In genomic region chr15:90845201-90845949, GRCh38 we compare ENCODE assay signal across 8 cellular contexts. TPM values are rescaled to one million over a fixed set of nuclear protein-coding genes. Genes with fewer than 3 reads are reported as not detected.
DNase-seq lines count a peak whose midpoint lies in the region; ATAC-seq and TF ChIP-seq lines count a peak whose summit lies in the region.

No MANE protein-coding gene starts in this region.

- H3K4me3 Mint-ChIP-seq in activated T-cell treated with anti-CD3 and anti-CD28 coated beads, Interleukin-2, amount 50 U/mL, for 4 hours: no peak overlapping the region
- H3K4me3 Mint-ChIP-seq in activated T-helper 17 cell treated with anti-CD3 and anti-CD28 coated beads, Interleukin-2, amount 50 U/mL, for 72 hours: peak overlapping the region; percentile 69
- no peak overlapping the region for H3K4me3 Mint-ChIP-seq in Calu3 (ENCODE audit: low read depth, unreplicated experiment)

- intact Hi-C loops in lower lobe of right lung (cut with DNase I): no loop called here
- intact Hi-C loops in Calu3 (cut with micrococcal nuclease; ENCODE audit: unreplicated experiment): no loop called here

- H3K4me1 ChIP-seq in Loucy (ENCODE audit: insufficient read depth, low read length, poor library complexity, severe bottlenecking) (peaks cover 4% of the 10 kb centered on the region), lower lobe of right lung (no peaks in the 10 kb centered on the region)

- ATAC-seq in activated T-cell treated with anti-CD3 and anti-CD28 coated beads, Interleukin-2, amount 50 U/mL, for 4 hours: peak; percentile 92 to 97
- peak; percentile 98 for ATAC-seq in activated T-helper 17 cell treated with anti-CD3 and anti-CD28 coated beads, Interleukin-2, amount 50 U/mL, for 72 hours (replicated peaks)
- ATAC-seq in lower lobe of right lung: peak; percentile 74 to 82

- no peaks in the 10 kb centered on the region for H3K9me2 ChIP-seq in Loucy (replicated peaks; ENCODE audit: low read depth, low read length)

- DNase-seq in activated T-cell treated with anti-CD3 and anti-CD28 coated beads, Interleukin-2, amount 50 U/mL, for 4 hours: peak; percentile 10
- no peak for DNase-seq in activated T-cell treated with anti-CD3 and anti-CD28 coated beads, Interleukin-2, amount 50 U/mL, for 1 hour
- DNase-seq in HCEC 1CT (peak; percentile 88), lower lobe of right lung (no peak), Calu3 (no peak), mucosa of gallbladder (ENCODE audit: low spot score) (no peak)

- no peak overlapping the region for H3K4me2 ChIP-seq in Loucy (ENCODE audit: low read depth, low read length, poor library complexity, severe bottlenecking)

- H3K27ac ChIP-seq in lower lobe of right lung: peak overlapping the region; percentile 68

- CTCF ChIA-PET in Calu3 (lab: Charles Lee): no interaction called here

- H3K4me3 ChIP-seq in Loucy (ENCODE audit: low read length, poor library complexity, severe bottlenecking) (no peak overlapping the region), lower lobe of right lung (no peak overlapping the region)

- H3F3A ChIP-seq in Loucy (ENCODE audit: low read depth): no peaks in the 10 kb centered on the region

- H2AFZ ChIP-seq in Loucy (ENCODE audit: low read length): peak overlapping the region; percentile 36; the same call in 1 of the 2 replicates

- no peaks in the 10 kb centered on the region for H3K36me3 Mint-ChIP-seq in activated T-cell treated with anti-CD3 and anti-CD28 coated beads, Interleukin-2, amount 50 U/mL, for 4 hours (ENCODE audit: insufficient read depth)
- H3K36me3 Mint-ChIP-seq in activated T-helper 17 cell treated with anti-CD3 and anti-CD28 coated beads, Interleukin-2, amount 50 U/mL, for 72 hours (ENCODE audit: low read depth): peaks cover 69% of the 10 kb centered on the region
- no peaks in the 10 kb centered on the region for H3K36me3 Mint-ChIP-seq in Calu3 (ENCODE audit: insufficient read depth, unreplicated experiment)

- peaks cover 6% of the 10 kb centered on the region for H3K4me1 Mint-ChIP-seq in activated T-cell treated with anti-CD3 and anti-CD28 coated beads, Interleukin-2, amount 50 U/mL, for 4 hours (ENCODE audit: low read depth)
- H3K4me1 Mint-ChIP-seq in activated T-helper 17 cell treated with anti-CD3 and anti-CD28 coated beads, Interleukin-2, amount 50 U/mL, for 72 hours: peaks cover 16% of the 10 kb centered on the region
- no peaks in the 10 kb centered on the region for H3K4me1 Mint-ChIP-seq in Calu3 (ENCODE audit: low read depth, unreplicated experiment)

- no peaks in the 10 kb centered on the region for H3K36me3 ChIP-seq in Loucy (ENCODE audit: insufficient read depth, low read length)
- H3K36me3 ChIP-seq in lower lobe of right lung: no peaks in the 10 kb centered on the region

- no TSS peak for BruUV-seq in Calu3 (replicated peaks; lab: Mats Ljungman, UMichigan)

- H3K9me3 Mint-ChIP-seq in activated T-cell treated with anti-CD3 and anti-CD28 coated beads, Interleukin-2, amount 50 U/mL, for 4 hours: no peaks in the 10 kb centered on the region
- H3K9me3 Mint-ChIP-seq in activated T-helper 17 cell treated with anti-CD3 and anti-CD28 coated beads, Interleukin-2, amount 50 U/mL, for 72 hours: no peaks in the 10 kb centered on the region
- H3K9me3 Mint-ChIP-seq in Calu3 (ENCODE audit: low read depth, unreplicated experiment): no peaks in the 10 kb centered on the region

- H3K9me3 ChIP-seq in Loucy (ENCODE audit: insufficient read depth, low read depth, low read length) (no peaks in the 10 kb centered on the region), lower lobe of right lung (no peaks in the 10 kb centered on the region)

- TF ChIP-seq CTCF in Loucy (conservative IDR thresholded peaks at IDR 0.05; ENCODE audit: low read length) (no peak), lower lobe of right lung (IDR thresholded peaks at IDR 0.05) (no peak), Calu3 (IDR thresholded peaks at IDR 0.05; ENCODE audit: unreplicated experiment) (no peak)

- H3K27me3 ChIP-seq in Loucy (ENCODE audit: insufficient read depth, low read length, poor library complexity, severe bottlenecking) (no peaks in the 10 kb centered on the region), lower lobe of right lung (ENCODE audit: low read depth) (no peaks in the 10 kb centered on the region)

- no peaks in the 10 kb centered on the region for H4K20me1 ChIP-seq in Loucy (ENCODE audit: insufficient read depth, low read length, poor library complexity, severe bottlenecking)

- H3K27me3 Mint-ChIP-seq in activated T-cell treated with anti-CD3 and anti-CD28 coated beads, Interleukin-2, amount 50 U/mL, for 4 hours (ENCODE audit: low read depth): no peaks in the 10 kb centered on the region
- H3K27me3 Mint-ChIP-seq in activated T-helper 17 cell treated with anti-CD3 and anti-CD28 coated beads, Interleukin-2, amount 50 U/mL, for 72 hours: no peaks in the 10 kb centered on the region
- H3K27me3 Mint-ChIP-seq in Calu3 (ENCODE audit: unreplicated experiment): peaks cover 12% of the 10 kb centered on the region

- H3K79me2 ChIP-seq in Loucy (ENCODE audit: insufficient read depth, low read length): no peaks in the 10 kb centered on the region

- peak overlapping the region; percentile 12 for H3K9ac ChIP-seq in Loucy (ENCODE audit: low read depth, low read length, poor library complexity, severe bottlenecking)

- H3K27ac Mint-ChIP-seq in activated T-helper 17 cell treated with anti-CD3 and anti-CD28 coated beads, Interleukin-2, amount 50 U/mL, for 72 hours: peak overlapping the region; percentile 83
- H3K27ac Mint-ChIP-seq in Calu3 (ENCODE audit: unreplicated experiment): no peak overlapping the region

RNA-seq across cellular contexts. Expression of gene FURIN, which starts 23.0 kb away (rescaled TPM):
- 100 to 1,000 TPM; 162 to 242 (median 189) TPM for total RNA-seq in activated T-cell treated with anti-CD3 and anti-CD28 coated beads, Interleukin-2, amount 50 U/mL, for 4 hours
- 100 to 1,000 TPM; 605 to 771 TPM for total RNA-seq in activated T-helper 17 cell treated with anti-CD3 and anti-CD28 coated beads, Interleukin-2, amount 50 U/mL, for 72 hours
- total RNA-seq in lower lobe of right lung (86.5 TPM), Calu3 (2022) (61.7 and 76.6 TPM in 2 replicates), mucosa of gallbladder (33.8 TPM)

RNA-seq across cellular contexts. Expression of gene FES, which starts 38.9 kb away (rescaled TPM):
- total RNA-seq in activated T-cell treated with anti-CD3 and anti-CD28 coated beads, Interleukin-2, amount 50 U/mL, for 4 hours: 1 to 10 TPM; 3.6 to 8.1 (median 5.8) TPM
- total RNA-seq in activated T-helper 17 cell treated with anti-CD3 and anti-CD28 coated beads, Interleukin-2, amount 50 U/mL, for 72 hours: 100 to 1,000 TPM in 1 of 2 donors, 10 to 100 TPM in 1; 98.5 to 122 TPM
- total RNA-seq in lower lobe of right lung (51.0 TPM), Calu3 (2022) (1.6 and 1.7 TPM in 2 replicates), mucosa of gallbladder (26.2 TPM)

RNA-seq across cellular contexts. Expression of gene MAN2A2, which starts 57.7 kb away (rescaled TPM):
- total RNA-seq in activated T-cell treated with anti-CD3 and anti-CD28 coated beads, Interleukin-2, amount 50 U/mL, for 4 hours: 100 to 1,000 TPM in 2 of 3 donors, 10 to 100 TPM in 1; 93.2 to 124 (median 122) TPM
- total RNA-seq in activated T-helper 17 cell treated with anti-CD3 and anti-CD28 coated beads, Interleukin-2, amount 50 U/mL, for 72 hours: 100 to 1,000 TPM; 121 to 127 TPM
- total RNA-seq in lower lobe of right lung: 96.9 TPM
- total RNA-seq in Calu3 (2022): 56.1 and 58.5 TPM in 2 replicates
- 95.4 TPM for total RNA-seq in mucosa of gallbladder

Comparison
In these comparisons a context has a peak if more than half of its experiments do, and no peak if none do; other contexts are left out.
1. DNase-seq: peak in activated T-cell treated with anti-CD3 and anti-CD28 coated beads, Interleukin-2, amount 50 U/mL, for 4 hours (single experiment) and HCEC 1CT (single experiment); none in activated T-cell treated with anti-CD3 and anti-CD28 coated beads, Interleukin-2, amount 50 U/mL, for 1 hour (single experiment), lower lobe of right lung (single experiment), Calu3 (single experiment) and mucosa of gallbladder (single experiment).
2. Peak in every context shown above with its lines, with median percentiles within 50 percentile points of each other: ATAC-seq.